In genomic region chr15:75675579-75676404, GRCh38 we compare ENCODE assay signal across 28 cellular contexts. TPM values are rescaled to one million over a fixed set of nuclear protein-coding genes. Genes with fewer than 3 reads are reported as not detected.
DNase-seq lines count a peak whose midpoint lies in the region; ATAC-seq, FAIRE-seq and TF ChIP-seq lines count a peak whose summit lies in the region.
"Had no signal": no experiment of that assay in that cellular context is flagged by ENCODE, and none has a peak within 500 bp of the region (broad histone marks: within the 10 kb centered on the region; RNA-seq: fewer than 3 reads in every experiment).

No MANE protein-coding gene starts in this region.

- TF ChIP-seq POLR2A in H1 (IDR thresholded peaks at IDR 0.05; ENCODE audit: control extremely low read depth in 1 of 2, low read depth in 2 of 2, low read length in 2 of 2), result no peak

- no peaks in the 10 kb centered on the region for H3K36me3 ChIP-seq in H1 (ENCODE audit: control insufficient read depth in 2 of 4, insufficient read depth in 4 of 4, low read length in 3 of 4)
- no peaks in the 10 kb centered on the region for H3K36me3 ChIP-seq in upper lobe of right lung
- no peaks in the 10 kb centered on the region for H3K36me3 ChIP-seq in mammary epithelial cell (ENCODE audit: insufficient read depth, low read length)
- H3K36me3 ChIP-seq: prostate gland, spleen, thyroid gland had no signal

- POLR2A ChIA-PET in H1 (lab: Charles Lee; ENCODE audit: partially characterized antibody), result interaction anchor here (0.6 to 1.4 kb wide), 5 partner anchors 11 to 36 kb away, joined by 3 to 5 read pairs (median 3); partner anchors contain the start of gene IMP3

- no peaks in the 10 kb centered on the region for H3K79me1 ChIP-seq in H1 (ENCODE audit: low read depth, low read length)

- no peaks in the 10 kb centered on the region; the same call in 1 of the 2 replicates for H3K23me2 ChIP-seq in H1 (ENCODE audit: low read depth, low read length)

- no peak for FAIRE-seq in H1 (lab: Jason Lieb, UNC)
- FAIRE-seq: frontal cortex, GM12878, H54 had no signal

- H3K56ac ChIP-seq in H1 (replicated peaks; ENCODE audit: insufficient read length, low read depth, low read length), result no peak overlapping the region

- H3K9me3 Mint-ChIP-seq in osteocyte (ENCODE audit: unreplicated experiment), result no peaks in the 10 kb centered on the region
- no peaks in the 10 kb centered on the region for H3K9me3 Mint-ChIP-seq in T-helper 2 cell treated with Interferon-gamma antibody and Interleukin-4, amounts not matched to agents 5 μg/mL and 100 μg/mL, for 36 hours
- H3K9me3 Mint-ChIP-seq: activated CD4-positive, alpha-beta memory T cell treated with anti-CD3 and anti-CD28 coated beads for 36 hours; activated naive CD8-positive, alpha-beta T cell treated with anti-CD3 and anti-CD28 coated beads, Interleukin-2, amount 50 U/mL, for 24 hours had no signal

- no peaks in the 10 kb centered on the region for H4K20me1 ChIP-seq in H1 (replicated peaks in 1 of 2; ENCODE audit: control insufficient read depth in 1 of 2, insufficient read depth in 2 of 2, low read length in 2 of 2)
- no peaks in the 10 kb centered on the region for H4K20me1 ChIP-seq in mammary epithelial cell (ENCODE audit: insufficient read depth, low read length)

- peaks cover 2% of the 10 kb centered on the region for H3K36me3 Mint-ChIP-seq in osteocyte (ENCODE audit: unreplicated experiment)
- no peaks in the 10 kb centered on the region for H3K36me3 Mint-ChIP-seq in T-helper 2 cell treated with Interferon-gamma antibody and Interleukin-4, amounts not matched to agents 5 μg/mL and 100 μg/mL, for 36 hours (ENCODE audit: low read depth)
- H3K36me3 Mint-ChIP-seq: activated CD4-positive, alpha-beta memory T cell treated with anti-CD3 and anti-CD28 coated beads for 36 hours had no signal

- BruUV-seq in mammary epithelial cell (replicated peaks; lab: Mats Ljungman, UMichigan), result no TSS peak

- DNase-seq in H1 (ENCODE audit: low read depth in 1 of 2, low spot score in 2 of 2) (no peak), right cardiac atrium (peak; percentile 75 to 83 (median 78)), osteocyte (ENCODE audit: extremely low spot score, unreplicated experiment) (no peak), upper lobe of right lung (no peak), mammary epithelial cell (no peak)
- DNase-seq in T-helper 2 cell treated with Interferon-gamma antibody and Interleukin-4, amounts not matched to agents 5 μg/mL and 100 μg/mL, for 36 hours (ENCODE audit: low spot score), result no peak
- no peak for DNase-seq in activated CD8-positive, alpha-beta memory T cell treated with anti-CD3 and anti-CD28 coated beads, Interleukin-2, amount 50 U/mL, for 48 hours
- DNase-seq: activated CD4-positive, alpha-beta memory T cell treated with anti-CD3 and anti-CD28 coated beads for 36 hours; activated gamma-delta T cell treated with Interleukin-2 at 50 U/mL for 16 hours; activated naive CD8-positive, alpha-beta T cell treated with anti-CD3 and anti-CD28 coated beads, Interleukin-2, amount 50 U/mL, for 24 hours; body of pancreas; effector memory CD4-positive, alpha-beta T cell; erythroblast; hippocampal formation; KBM-7; MG63; NCI-H2029 treated with DMSO at 0.1 percent for 48 hours; NCI-H2227 treated with DMSO at 0.1 percent for 48 hours; SIG-M5; spleen; stimulated activated CD4-positive, alpha-beta T cell treated with anti-CD3 and anti-CD28 coated beads, Interleukin-4, amount 100 ng/mL, for 1 hour; stimulated activated naive CD4-positive, alpha-beta T cell; thyroid gland had no signal

- H3K9me3 ChIP-seq in H1 (ENCODE audit: insufficient read depth in 2 of 2, low read depth in 1 of 2, low read length in 1 of 2) (no peaks in the 10 kb centered on the region), right cardiac atrium (ENCODE audit: control insufficient read depth, low read length) (no peaks in the 10 kb centered on the region), upper lobe of right lung (no peaks in the 10 kb centered on the region), mammary epithelial cell (replicated peaks; ENCODE audit: insufficient read depth, low read length) (no peaks in the 10 kb centered on the region)
- H3K9me3 ChIP-seq: body of pancreas, MG63, prostate gland, spleen, thyroid gland had no signal

- dilution Hi-C loops in mammary epithelial cell (cut with HindIII; ENCODE audit: low sequenced_read_pairs), result loop anchor here (5.0 kb wide), 5 partner anchors 33 to 293 kb away; partner anchors contain the start of gene IMP3

- in situ Hi-C loops in mammary epithelial cell (cut with MboI; ENCODE audit: low sequenced_read_pairs in 2 of 2), result no loop called here

- H2BK15ac ChIP-seq in H1 (ENCODE audit: low read length), result no peak overlapping the region

- no peak overlapping the region for H3K4me3 Mint-ChIP-seq in osteocyte (ENCODE audit: unreplicated experiment)
- H3K4me3 Mint-ChIP-seq in T-helper 2 cell treated with Interferon-gamma antibody and Interleukin-4, amounts not matched to agents 5 μg/mL and 100 μg/mL, for 36 hours, result no peak overlapping the region
- H3K4me3 Mint-ChIP-seq: activated CD4-positive, alpha-beta memory T cell treated with anti-CD3 and anti-CD28 coated beads for 36 hours; activated naive CD8-positive, alpha-beta T cell treated with anti-CD3 and anti-CD28 coated beads, Interleukin-2, amount 50 U/mL, for 24 hours had no signal

- H2BK20ac ChIP-seq in H1 (ENCODE audit: low read length), result no peak overlapping the region

- TF ChIP-seq CTCF in H1 (IDR thresholded peaks at IDR 0.05; ENCODE audit: control extremely low read depth in 1 of 3, insufficient read depth in 1 of 3, low read depth in 1 of 3, low read length in 3 of 3) (no peak), osteocyte (IDR thresholded peaks at IDR 0.05) (no peak), upper lobe of right lung (IDR thresholded peaks at IDR 0.05) (no peak), mammary epithelial cell (conservative IDR thresholded peaks at IDR 0.05 in 1 of 2, IDR thresholded peaks at IDR 0.05 in 1 of 2; ENCODE audit: extremely low read depth in 1 of 2, insufficient read depth in 1 of 2, low read depth in 1 of 2, low read length in 2 of 2) (no peak)

- no peak overlapping the region for H4K5ac ChIP-seq in H1 (ENCODE audit: insufficient read length, low read depth, low read length)

- 95% methylated on average over 38 of the region's 41 CpGs; no CpG with 5 or more reads in 1 of the 2 experiments for WGBS in H1 (ENCODE audit: extremely low coverage in 1 of 2, insufficient coverage in 1 of 2, insufficient read length in 1 of 2, insufficient replicate concordance in 2 of 2, low coverage in 1 of 2, low lambda C conversion rate in 2 of 2, missing lambda C conversion rate in 1 of 2), 2 experiments
- WGBS in right cardiac atrium, result 85% methylated on average over 41 of the region's 41 CpGs
- 93% methylated on average over 30 of the region's 41 CpGs for WGBS in mammary epithelial cell (ENCODE audit: low coverage, missing lambda C conversion rate)

- H3K9ac ChIP-seq in H1 (replicated peaks in 1 of 4; ENCODE audit: extremely low read depth in 1 of 4, low read depth in 3 of 4, low read length in 3 of 4) (no peak overlapping the region), mammary epithelial cell (ENCODE audit: insufficient read depth, low read length) (no peak overlapping the region)

- peak overlapping the region; percentile 23 for H3K4ac ChIP-seq in H1 (replicated peaks; ENCODE audit: insufficient read length, low read depth, low read length)

- H4K91ac ChIP-seq in H1 (replicated peaks; ENCODE audit: insufficient read length, low read length), result no peak overlapping the region

- no peak for TF ChIP-seq RAD21 in H1 (IDR thresholded peaks at IDR 0.05 in 1 of 2, conservative IDR thresholded peaks at IDR 0.05 in 1 of 2; ENCODE audit: low read depth in 2 of 2, low read length in 2 of 2)

- no peak overlapping the region for H2AK5ac ChIP-seq in H1 (ENCODE audit: low read depth, low read length)

- no peaks in the 10 kb centered on the region for H3K79me2 ChIP-seq in H1 (ENCODE audit: control insufficient read depth in 1 of 2, insufficient read depth in 2 of 2, low read length in 2 of 2)
- H3K79me2 ChIP-seq in mammary epithelial cell (ENCODE audit: insufficient read depth, low read length), result peaks cover under 1% of the 10 kb centered on the region

- 0 out of 2 replicates have a peak overlapping the region, but pooled peaks have one; percentile 14 for H4K8ac ChIP-seq in H1 (ENCODE audit: extremely low read depth, insufficient read depth, low read length)

- no peak overlapping the region for H3K18ac ChIP-seq in H1 (ENCODE audit: extremely low read depth, low read length)

- peak overlapping the region; percentile 69 for H3K27ac Mint-ChIP-seq in osteocyte (ENCODE audit: unreplicated experiment)
- H3K27ac Mint-ChIP-seq in T-helper 2 cell treated with Interferon-gamma antibody and Interleukin-4, amounts not matched to agents 5 μg/mL and 100 μg/mL, for 36 hours, result no peak overlapping the region
- H3K27ac Mint-ChIP-seq: activated CD4-positive, alpha-beta memory T cell treated with anti-CD3 and anti-CD28 coated beads for 36 hours; activated naive CD8-positive, alpha-beta T cell treated with anti-CD3 and anti-CD28 coated beads, Interleukin-2, amount 50 U/mL, for 24 hours had no signal

- H3K27ac ChIP-seq in H1 (ENCODE audit: low read depth, low read length), result no peak overlapping the region
- no peak overlapping the region for H3K27ac ChIP-seq in right cardiac atrium (ENCODE audit: low read length)
- peak overlapping the region; percentile 51 for H3K27ac ChIP-seq in upper lobe of right lung
- H3K27ac ChIP-seq in mammary epithelial cell (ENCODE audit: insufficient read depth, low read depth, low read length), result no peak overlapping the region
- H3K27ac ChIP-seq: body of pancreas, prostate gland, thyroid gland had no signal

- intact Hi-C loops in right cardiac atrium (cut with DNase I), result no loop called here
- intact Hi-C loops in upper lobe of right lung (cut with DNase I), result no loop called here
- intact Hi-C loops in mammary epithelial cell (cut with micrococcal nuclease), result no loop called here

- H3K4me3 ChIP-seq in H1 (ENCODE audit: extremely low read depth in 1 of 4, insufficient read depth in 2 of 4, low read depth in 3 of 4, low read length in 4 of 4) (no peak overlapping the region), right cardiac atrium (ENCODE audit: low read length) (no peak overlapping the region), upper lobe of right lung (no peak overlapping the region), mammary epithelial cell (replicated peaks in 1 of 3; ENCODE audit: insufficient read depth in 1 of 3, low read depth in 2 of 3, low read length in 3 of 3) (no peak overlapping the region)
- H3K4me3 ChIP-seq: body of pancreas, GM12878, MG63, prostate gland, spleen, thyroid gland had no signal

- CTCF ChIA-PET in H1 (lab: Charles Lee; ENCODE audit: partially characterized antibody), result interaction anchor here (0.6 to 4.4 kb wide), 10 partner anchors 9 to 115 kb away, joined by 3 to 32 read pairs (median 4); partner anchors contain the start of genes IMP3 and SNX33
- CTCF ChIA-PET in mammary epithelial cell (lab: Charles Lee; ENCODE audit: low non-redundant PET), result no interaction called here

- no peak overlapping the region for H2BK120ac ChIP-seq in H1 (replicated peaks; ENCODE audit: low read depth, low read length)

- TF ChIP-seq EP300 in H1 (IDR thresholded peaks at IDR 0.05; ENCODE audit: borderline replicate concordance in 1 of 2, low read depth in 2 of 2, low read length in 2 of 2), result no peak

- H2BK12ac ChIP-seq in H1 (ENCODE audit: low read depth, low read length), result no peak overlapping the region

- ATAC-seq in right cardiac atrium (peak; percentile 11 to 31), upper lobe of right lung (no peak), HG03139 (IDR thresholded peaks at IDR 0.05; ENCODE audit: unreplicated experiment) (no peak)
- ATAC-seq: activated naive CD8-positive, alpha-beta T cell treated with anti-CD3 and anti-CD28 coated beads, Interleukin-2, amount 50 U/mL, for 24 hours; body of pancreas; GM12878 had no signal

- H2AFZ ChIP-seq in H1 (ENCODE audit: low read length), result no peak overlapping the region
- H2AFZ ChIP-seq in mammary epithelial cell (ENCODE audit: low read depth, low read length), result no peak overlapping the region

- H3K23ac ChIP-seq in H1 (ENCODE audit: insufficient read length), result no peak overlapping the region

- peaks cover 35% of the 10 kb centered on the region for H3K4me1 Mint-ChIP-seq in osteocyte (ENCODE audit: unreplicated experiment)
- H3K4me1 Mint-ChIP-seq in T-helper 2 cell treated with Interferon-gamma antibody and Interleukin-4, amounts not matched to agents 5 μg/mL and 100 μg/mL, for 36 hours (ENCODE audit: low read depth), result no peaks in the 10 kb centered on the region
- H3K4me1 Mint-ChIP-seq: activated naive CD8-positive, alpha-beta T cell treated with anti-CD3 and anti-CD28 coated beads, Interleukin-2, amount 50 U/mL, for 24 hours had no signal

- H3K27me3 Mint-ChIP-seq in osteocyte (ENCODE audit: unreplicated experiment), result no peaks in the 10 kb centered on the region
- no peaks in the 10 kb centered on the region for H3K27me3 Mint-ChIP-seq in T-helper 2 cell treated with Interferon-gamma antibody and Interleukin-4, amounts not matched to agents 5 μg/mL and 100 μg/mL, for 36 hours (ENCODE audit: low read depth)
- H3K27me3 Mint-ChIP-seq: activated CD4-positive, alpha-beta memory T cell treated with anti-CD3 and anti-CD28 coated beads for 36 hours; activated naive CD8-positive, alpha-beta T cell treated with anti-CD3 and anti-CD28 coated beads, Interleukin-2, amount 50 U/mL, for 24 hours had no signal

- no peak overlapping the region for H3K14ac ChIP-seq in H1 (ENCODE audit: insufficient read length)

- H2BK5ac ChIP-seq in H1 (ENCODE audit: low read depth, low read length), result 0 out of 2 replicates have a peak overlapping the region, but pooled peaks have one; percentile 9

- H3K4me2 ChIP-seq in H1 (ENCODE audit: insufficient read depth in 1 of 2, low read depth in 2 of 2, low read length in 2 of 2) (no peak overlapping the region), mammary epithelial cell (ENCODE audit: insufficient read depth, low read depth, low read length) (no peak overlapping the region)

- H3K4me1 ChIP-seq in H1 (replicated peaks in 1 of 4; ENCODE audit: control insufficient read depth in 3 of 4, insufficient read depth in 4 of 4, low read length in 3 of 4), result peaks cover 7 to 22% (median 10%) of the 10 kb centered on the region in 4 experiments
- H3K4me1 ChIP-seq in right cardiac atrium (ENCODE audit: control insufficient read depth, insufficient read depth, low read length), result peaks cover 24% of the 10 kb centered on the region
- peaks cover 24% of the 10 kb centered on the region for H3K4me1 ChIP-seq in upper lobe of right lung
- H3K4me1 ChIP-seq in mammary epithelial cell (ENCODE audit: insufficient read depth, low read length), result peaks cover 11% of the 10 kb centered on the region

- H3K27me3 ChIP-seq in H1 (replicated peaks in 1 of 4; ENCODE audit: control insufficient read depth in 3 of 4, extremely low read depth in 1 of 4, insufficient read depth in 3 of 4, low read length in 3 of 4), result no peaks in the 10 kb centered on the region
- H3K27me3 ChIP-seq in right cardiac atrium (ENCODE audit: control insufficient read depth, insufficient read depth), result no peaks in the 10 kb centered on the region
- H3K27me3 ChIP-seq in upper lobe of right lung, result no peaks in the 10 kb centered on the region
- H3K27me3 ChIP-seq in mammary epithelial cell (ENCODE audit: insufficient read depth, low read length), result no peaks in the 10 kb centered on the region
- H3K27me3 ChIP-seq: body of pancreas, MG63, spleen, thyroid gland had no signal

RNA-seq across cellular contexts. Expression of gene SNX33, which starts 28.1 kb away (rescaled TPM):
- 22.9 and 24.8 TPM in 2 replicates for total RNA-seq in H1 (2021; fragmentation: NEBNext Ultra II Directional; extraction: Animal tissue kit (Norgen Biotek cat#: 25700))
- 14.3 and 15.7 TPM in 2 replicates for polyA plus RNA-seq in H1 (2011; rRNA removed)
- 11.5 TPM for polyA plus RNA-seq in H1 (2011; cell fraction: cytosol; rRNA removed)
- 25.7 TPM for polyA plus RNA-seq in H1 (2011; cell fraction: nucleus; rRNA removed)
- 17.5 to 20.7 TPM (median 18.6 TPM) in 4 replicates for polyA plus RNA-seq in H1 (2012, experiment 1 of 2)
- 13.9 TPM for polyA plus RNA-seq in H1 (2012, experiment 2 of 2)
- 10.5 TPM for polyA plus RNA-seq in H1 (2013, experiment 1 of 2)
- 11.4 TPM for polyA plus RNA-seq in H1 (2013, experiment 2 of 2)
- 21.0 and 25.5 TPM in 2 replicates for polyA minus RNA-seq in H1 (2011; rRNA and poly(A)+ RNA removed)
- 17.4 TPM for polyA minus RNA-seq in H1 (2011; cell fraction: cytosol; rRNA and poly(A)+ RNA removed)
- polyA minus RNA-seq in H1 (2011; cell fraction: nucleus; rRNA and poly(A)+ RNA removed), result 21.6 TPM
- total RNA-seq in right cardiac atrium, result 10 to 100 TPM; 14.6 to 18.4 (median 17.8) TPM
- 13.2 TPM for polyA plus RNA-seq in right cardiac atrium
- total RNA-seq in osteocyte, result 36.3 and 36.7 TPM in 2 replicates
- 31.0 TPM for total RNA-seq in upper lobe of right lung
- total RNA-seq in mammary epithelial cell, result 10 to 100 TPM; 28.2 to 41.4 TPM
- polyA plus RNA-seq in mammary epithelial cell, result 24.0 TPM
- 50.4 TPM for polyA minus RNA-seq in mammary epithelial cell

RNA-seq across cellular contexts. Expression of gene IMP3, which starts 35.8 kb away (rescaled TPM):
- total RNA-seq in H1 (2021; fragmentation: NEBNext Ultra II Directional; extraction: Animal tissue kit (Norgen Biotek cat#: 25700)), result 114 and 122 TPM in 2 replicates
- polyA plus RNA-seq in H1 (2011; rRNA removed) (273 and 278 TPM in 2 replicates), right cardiac atrium (48.1 TPM), mammary epithelial cell (113 TPM)
- 193 TPM for polyA plus RNA-seq in H1 (2011; cell fraction: cytosol; rRNA removed)
- 91.6 TPM for polyA plus RNA-seq in H1 (2011; cell fraction: nucleus; rRNA removed)
- 105 to 122 TPM (median 110 TPM) in 4 replicates for polyA plus RNA-seq in H1 (2012, experiment 1 of 2)
- polyA plus RNA-seq in H1 (2012, experiment 2 of 2), result 139 TPM
- 117 TPM for polyA plus RNA-seq in H1 (2013, experiment 1 of 2)
- polyA plus RNA-seq in H1 (2013, experiment 2 of 2), result 117 TPM
- 22.0 and 25.5 TPM in 2 replicates for polyA minus RNA-seq in H1 (2011; rRNA and poly(A)+ RNA removed)
- 48.7 TPM for polyA minus RNA-seq in H1 (2011; cell fraction: cytosol; rRNA and poly(A)+ RNA removed)
- polyA minus RNA-seq in H1 (2011; cell fraction: nucleus; rRNA and poly(A)+ RNA removed), result 73.3 TPM
- total RNA-seq in right cardiac atrium (10 to 100 TPM; 39.4 to 49.3 (median 46.8) TPM), osteocyte (31.9 and 36.5 TPM in 2 replicates), upper lobe of right lung (54.9 TPM), mammary epithelial cell (10 to 100 TPM; 46.5 to 62.8 TPM)
- polyA minus RNA-seq in mammary epithelial cell, result 22.7 TPM

RNA-seq across cellular contexts. Expression of gene CSPG4, which starts 36.9 kb away (rescaled TPM):
- total RNA-seq in H1 (2021; fragmentation: NEBNext Ultra II Directional; extraction: Animal tissue kit (Norgen Biotek cat#: 25700)), result 3.0 and 3.2 TPM in 2 replicates
- 1.4 and 1.9 TPM in 2 replicates for polyA plus RNA-seq in H1 (2011; rRNA removed)
- 1.0 TPM for polyA plus RNA-seq in H1 (2011; cell fraction: cytosol; rRNA removed)
- polyA plus RNA-seq in H1 (2011; cell fraction: nucleus; rRNA removed), result 4.7 TPM
- polyA plus RNA-seq in H1 (2012, experiment 1 of 2), result 1.5 to 3.6 TPM (median 2.6 TPM) in 4 replicates
- polyA plus RNA-seq in H1 (2012, experiment 2 of 2), result 1.6 TPM
- 3.1 TPM for polyA plus RNA-seq in H1 (2013, experiment 1 of 2)
- polyA plus RNA-seq in H1 (2013, experiment 2 of 2), result 2.0 TPM
- polyA minus RNA-seq in H1 (2011; rRNA and poly(A)+ RNA removed), result 2.5 and 3.3 TPM in 2 replicates
- 2.3 TPM for polyA minus RNA-seq in H1 (2011; cell fraction: cytosol; rRNA and poly(A)+ RNA removed)
- polyA minus RNA-seq in H1 (2011; cell fraction: nucleus; rRNA and poly(A)+ RNA removed), result 3.6 TPM
- 10 to 100 TPM; 10.1 to 48.9 (median 16.2) TPM for total RNA-seq in right cardiac atrium
- polyA plus RNA-seq in right cardiac atrium, result 11.5 TPM
- total RNA-seq in osteocyte, result 43.3 and 48.1 TPM in 2 replicates
- total RNA-seq in upper lobe of right lung, result 12.6 TPM
- 10 to 100 TPM in 1 of 2 donors, 1 to 10 TPM in 1; 3.6 to 28.5 TPM for total RNA-seq in mammary epithelial cell
- polyA plus RNA-seq in mammary epithelial cell, result 5.9 TPM
- polyA minus RNA-seq in mammary epithelial cell, result 15.3 TPM
- total RNA-seq: activated CD4-positive, alpha-beta memory T cell treated with anti-CD3 and anti-CD28 coated beads for 36 hours had no signal

RNA-seq across cellular contexts. Expression of gene SNUPN, which starts 50.3 kb away (rescaled TPM):
- 26.2 and 28.2 TPM in 2 replicates for total RNA-seq in H1 (2021; fragmentation: NEBNext Ultra II Directional; extraction: Animal tissue kit (Norgen Biotek cat#: 25700))
- polyA plus RNA-seq in H1 (2011; rRNA removed) (11.6 and 13.3 TPM in 2 replicates), right cardiac atrium (17.9 TPM), mammary epithelial cell (20.3 TPM)
- polyA plus RNA-seq in H1 (2011; cell fraction: cytosol; rRNA removed), result 20.3 TPM
- 10.2 TPM for polyA plus RNA-seq in H1 (2011; cell fraction: nucleus; rRNA removed)
- polyA plus RNA-seq in H1 (2012, experiment 1 of 2), result 20.2 to 23.4 TPM (median 22.0 TPM) in 4 replicates
- polyA plus RNA-seq in H1 (2012, experiment 2 of 2), result 8.5 TPM
- 22.4 TPM for polyA plus RNA-seq in H1 (2013, experiment 1 of 2)
- polyA plus RNA-seq in H1 (2013, experiment 2 of 2), result 21.5 TPM
- 14.8 and 20.1 TPM in 2 replicates for polyA minus RNA-seq in H1 (2011; rRNA and poly(A)+ RNA removed)
- 10.3 TPM for polyA minus RNA-seq in H1 (2011; cell fraction: cytosol; rRNA and poly(A)+ RNA removed)
- 15.0 TPM for polyA minus RNA-seq in H1 (2011; cell fraction: nucleus; rRNA and poly(A)+ RNA removed)
- total RNA-seq in right cardiac atrium (10 to 100 TPM; 15.3 to 19.8 (median 18.4) TPM), osteocyte (27.0 and 27.9 TPM in 2 replicates), upper lobe of right lung (23.5 TPM), mammary epithelial cell (10 to 100 TPM; 16.5 to 21.5 TPM)
- 19.6 TPM for polyA minus RNA-seq in mammary epithelial cell

Comparison
In these comparisons a context has a peak if more than half of its experiments do, and no peak if none do; other contexts are left out.
1. DNase-seq: peak in right cardiac atrium (3 of 3); none in H1 (0 of 2), osteocyte (single experiment), upper lobe of right lung (single experiment), mammary epithelial cell (single experiment), T-helper 2 cell treated with Interferon-gamma antibody and Interleukin-4, amounts not matched to agents 5 μg/mL and 100 μg/mL, for 36 hours (single experiment) and activated CD8-positive, alpha-beta memory T cell treated with anti-CD3 and anti-CD28 coated beads, Interleukin-2, amount 50 U/mL, for 48 hours (single experiment).
2. ATAC-seq: peak in right cardiac atrium (2 of 2); none in upper lobe of right lung (single experiment) and HG03139 (single experiment).